19 cellular contexts compared by ENCODE assay signal in the genomic region with DNA sequence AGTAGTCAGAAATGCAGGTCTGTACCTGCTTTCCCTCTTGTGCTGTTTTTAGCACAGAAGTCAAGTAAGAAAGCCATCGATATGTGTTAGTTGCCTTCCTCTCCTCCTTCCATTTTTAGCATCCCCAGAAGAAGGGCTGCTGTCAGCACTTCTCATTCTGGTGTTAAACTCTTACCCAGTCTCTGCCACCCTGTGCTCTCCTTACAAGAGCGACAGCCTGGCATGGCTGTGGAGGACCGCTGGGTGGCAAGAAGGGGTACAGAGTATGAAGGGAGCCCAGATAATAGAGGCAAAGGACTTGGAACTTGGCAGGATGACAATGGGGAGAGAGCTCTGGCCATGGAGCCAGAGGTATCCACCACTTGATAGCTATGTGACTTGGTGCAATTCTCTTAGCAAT.
DNase-seq lines count a peak whose midpoint lies in the region; ATAC-seq and TF ChIP-seq lines count a peak whose summit lies in the region.
"Had no signal": no experiment of that assay in that cellular context is flagged by ENCODE, and none has a peak within 500 bp of the region (broad histone marks: within the 10 kb centered on the region; RNA-seq: fewer than 3 reads in every experiment).

No MANE protein-coding gene starts in this region.

- no peaks in the 10 kb centered on the region for H3K9me3 Mint-ChIP-seq in CD8-positive, alpha-beta memory T cell
- H3K9me3 Mint-ChIP-seq: CD8-positive, alpha-beta T cell had no signal

- no peak overlapping the region for H3K4me3 ChIP-seq in A673 (ENCODE audit: low read depth, low read length, poor library complexity, severe bottlenecking)
- no peak overlapping the region for H3K4me3 ChIP-seq in BLaER1 treated with 17β-estradiol and CSF1 and Interleukin-3, amounts not matched to agents 10 nM and 100 nM
- no peak overlapping the region for H3K4me3 ChIP-seq in Panc1 (ENCODE audit: low read depth in 2 of 2, low read length in 2 of 2)
- H3K4me3 ChIP-seq in epithelial cell of esophagus (ENCODE audit: low read length), result no peak overlapping the region
- no peak overlapping the region for H3K4me3 ChIP-seq in CD8-positive, alpha-beta memory T cell (ENCODE audit: low read length)
- H3K4me3 ChIP-seq: GM12878, K562 had no signal

- intact Hi-C loops in A673 (cut with micrococcal nuclease; ENCODE audit: unreplicated experiment), result loop anchor here (10.0 kb wide), 1 partner anchor 92 kb away; no protein-coding TSS in a partner anchor
- intact Hi-C loops in Panc1 (cut with micrococcal nuclease; ENCODE audit: unreplicated experiment), result no loop called here

- ATAC-seq in Panc1, result 0 out of 2 replicates have a peak, but pooled peaks have one; percentile 57
- ATAC-seq: CD8-positive, alpha-beta T cell; GM12878; K562 had no signal

- peak; percentile 9 for DNase-seq in A673 (ENCODE audit: low spot score)
- no peak for DNase-seq in Panc1 (ENCODE audit: low read depth, low spot score)
- DNase-seq in epithelial cell of esophagus (ENCODE audit: low read depth), result peak; percentile 32
- no peak for DNase-seq in activated CD8-positive, alpha-beta memory T cell treated with anti-CD3 and anti-CD28 coated beads, Interleukin-2, amount 50 U/mL, for 48 hours
- DNase-seq in CD8-positive, alpha-beta memory T cell, result no peak
- no peak for DNase-seq in AG08396 (ENCODE audit: low spot score)
- DNase-seq: ACHN; AML-193; CD8-positive, alpha-beta T cell; COR-L47; DMS 273 treated with DMSO at 0.1 percent for 48 hours; DMS53; DND-41; EL; HCEC 1CT; IMR-90 had no signal

- POLR2A ChIA-PET in A673 (lab: Charles Lee; ENCODE audit: low non-redundant PET) (interaction anchor here (0.7 kb wide), 1 partner anchor 499 kb away, joined by 5 read pairs; no protein-coding TSS in a partner anchor), Panc1 (lab: Charles Lee) (no interaction called here)
- POLR2A ChIA-PET in CD8-positive, alpha-beta memory T cell (lab: Charles Lee), result no interaction called here

- H3K27ac Mint-ChIP-seq in CD8-positive, alpha-beta memory T cell, result no peak overlapping the region
- H3K27ac Mint-ChIP-seq: CD8-positive, alpha-beta T cell had no signal

- H3K9me3 ChIP-seq in A673 (ENCODE audit: low read depth, low read length, poor library complexity, severe bottlenecking), result no peaks in the 10 kb centered on the region
- H3K9me3 ChIP-seq in BLaER1 treated with 17β-estradiol and CSF1 and Interleukin-3, amounts not matched to agents 10 nM and 100 nM (replicated peaks in 1 of 11), result peaks cover 0 to 5% (median 4%) of the 10 kb centered on the region in 11 experiments; a peak in 8 of 22 replicates
- H3K9me3 ChIP-seq in Panc1 (ENCODE audit: control insufficient read depth, insufficient read depth, low read depth, low read length), result no peaks in the 10 kb centered on the region
- H3K9me3 ChIP-seq in CD8-positive, alpha-beta memory T cell (ENCODE audit: low read length), result no peaks in the 10 kb centered on the region

- no peaks in the 10 kb centered on the region for H4K20me1 ChIP-seq in BLaER1 treated with 17β-estradiol and CSF1 and Interleukin-3, amounts not matched to agents 10 nM and 100 nM

- H3K4me3 Mint-ChIP-seq in CD8-positive, alpha-beta memory T cell, result no peak overlapping the region
- H3K4me3 Mint-ChIP-seq: CD8-positive, alpha-beta T cell had no signal

- H3K27me3 Mint-ChIP-seq in CD8-positive, alpha-beta memory T cell, result peaks cover 6 to 15% of the 10 kb centered on the region in 2 donors

- BruUV-seq in A673 (replicated peaks; lab: Mats Ljungman, UMichigan) (no TSS peak), Panc1 (replicated peaks; lab: Mats Ljungman, UMichigan) (no TSS peak)

- H3K36me3 ChIP-seq in A673 (ENCODE audit: insufficient read depth, low read length, poor library complexity, severe bottlenecking), result no peaks in the 10 kb centered on the region
- H3K36me3 ChIP-seq in BLaER1 treated with 17β-estradiol and CSF1 and Interleukin-3, amounts not matched to agents 10 nM and 100 nM, result no peaks in the 10 kb centered on the region
- H3K36me3 ChIP-seq in Panc1 (ENCODE audit: control insufficient read depth, insufficient read depth, low read length), result no peaks in the 10 kb centered on the region
- H3K36me3 ChIP-seq in CD8-positive, alpha-beta memory T cell (ENCODE audit: insufficient read depth, low read length), result no peaks in the 10 kb centered on the region

- H3K4me1 ChIP-seq in A673 (ENCODE audit: insufficient read depth, low read length, poor library complexity, severe bottlenecking) (peaks cover 6% of the 10 kb centered on the region), Panc1 (ENCODE audit: control insufficient read depth, insufficient read depth, low read length) (no peaks in the 10 kb centered on the region)
- peaks cover 0 to 11% (median 4%) of the 10 kb centered on the region in 10 experiments; a peak in 7 of 20 replicates for H3K4me1 ChIP-seq in BLaER1 treated with 17β-estradiol and CSF1 and Interleukin-3, amounts not matched to agents 10 nM and 100 nM
- H3K4me1 ChIP-seq in CD8-positive, alpha-beta memory T cell (ENCODE audit: insufficient read depth, low read length), result no peaks in the 10 kb centered on the region

- TF ChIP-seq CTCF in A673 (conservative IDR thresholded peaks at IDR 0.05; ENCODE audit: low read depth, low read length) (no peak), Panc1 (IDR thresholded peaks at IDR 0.05) (no peak), epithelial cell of esophagus (IDR thresholded peaks at IDR 0.05; ENCODE audit: insufficient read depth, low read depth, low read length, missing control alignments) (no peak)

- no peaks in the 10 kb centered on the region for H3K27me3 ChIP-seq in A673 (replicated peaks; ENCODE audit: insufficient read depth, low read depth, low read length, poor library complexity)
- no peaks in the 10 kb centered on the region for H3K27me3 ChIP-seq in BLaER1 treated with 17β-estradiol and CSF1 and Interleukin-3, amounts not matched to agents 10 nM and 100 nM
- peaks cover 27% of the 10 kb centered on the region for H3K27me3 ChIP-seq in Panc1 (ENCODE audit: control insufficient read depth, insufficient read depth, low read length)
- no peaks in the 10 kb centered on the region for H3K27me3 ChIP-seq in CD8-positive, alpha-beta memory T cell (ENCODE audit: insufficient read depth, low read length, poor library complexity, severe bottlenecking)

- peak overlapping the region in 6 of 11 experiments; percentile 0 to 41 (median 24); a peak in 2 of 22 replicates for H3K4me2 ChIP-seq in BLaER1 treated with 17β-estradiol and CSF1 and Interleukin-3, amounts not matched to agents 10 nM and 100 nM

- no peaks in the 10 kb centered on the region for H3K36me3 Mint-ChIP-seq in CD8-positive, alpha-beta memory T cell
- H3K36me3 Mint-ChIP-seq: CD8-positive, alpha-beta T cell had no signal

- CTCF ChIA-PET in A673 (lab: Charles Lee) (interaction anchor here (0.7 kb wide), 1 partner anchor 460 kb away, joined by 3 read pairs; no protein-coding TSS in a partner anchor), Panc1 (lab: Charles Lee) (no interaction called here)
- CTCF ChIA-PET in CD8-positive, alpha-beta memory T cell (lab: Charles Lee), result no interaction called here

- in situ Hi-C loops in Panc1 (cut with HindIII; ENCODE audit: low pct_unique_long_range_greater_than_20kb, low sequenced_read_pairs), result no loop called here

- H3K4me1 Mint-ChIP-seq in CD8-positive, alpha-beta memory T cell, result no peaks in the 10 kb centered on the region

- H3K27ac ChIP-seq in A673 (ENCODE audit: low read depth, low read length, poor library complexity, severe bottlenecking) (peak overlapping the region; percentile 87), Panc1 (ENCODE audit: low read length) (no peak overlapping the region)
- H3K27ac ChIP-seq in BLaER1 treated with 17β-estradiol and CSF1 and Interleukin-3, amounts not matched to agents 10 nM and 100 nM, result no peak overlapping the region
- no peak overlapping the region for H3K27ac ChIP-seq in CD8-positive, alpha-beta memory T cell (ENCODE audit: low read depth, low read length)

- no peak overlapping the region for H3K9ac ChIP-seq in BLaER1 treated with 17β-estradiol and CSF1 and Interleukin-3, amounts not matched to agents 10 nM and 100 nM

Comparison
In these comparisons a context has a peak if more than half of its experiments do, and no peak if none do; other contexts are left out.
1. DNase-seq: peak in A673 (single experiment) and epithelial cell of esophagus (single experiment); none in Panc1 (single experiment), activated CD8-positive, alpha-beta memory T cell treated with anti-CD3 and anti-CD28 coated beads, Interleukin-2, amount 50 U/mL, for 48 hours (single experiment), CD8-positive, alpha-beta memory T cell (0 of 5) and AG08396 (single experiment).